10 cellular contexts compared by ENCODE assay signal in the genomic region with DNA sequence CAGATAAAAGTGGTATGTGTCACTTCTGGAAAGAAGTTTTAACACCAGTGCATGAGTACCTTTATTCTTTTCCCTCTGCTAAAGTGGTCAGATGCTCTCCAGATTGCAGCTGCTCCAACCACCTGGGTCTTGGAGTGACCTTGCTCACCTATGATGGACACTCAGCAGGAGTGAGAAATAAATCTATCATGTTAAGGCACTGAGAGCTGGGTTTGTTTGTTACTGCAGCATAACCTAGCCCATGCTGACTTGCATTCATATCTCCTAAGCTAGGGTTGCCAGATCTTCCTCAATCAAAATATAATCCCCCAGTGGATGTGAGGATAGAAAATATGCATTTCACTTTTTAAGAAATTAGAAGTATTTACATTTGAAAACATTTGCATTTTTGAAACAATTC.
"Had no signal": no experiment of that assay in that cellular context is flagged by ENCODE, and none has a peak within 500 bp of the region (broad histone marks: within the 10 kb centered on the region; RNA-seq: fewer than 3 reads in every experiment).

No MANE protein-coding gene starts in this region.

- H3K4me1 ChIP-seq: HAP-1 had no signal

- H3K4me3 ChIP-seq: GM23248, HAP-1 had no signal

- H2AFZ ChIP-seq: GM23248 had no signal

- H3K27ac Mint-ChIP-seq: H9, HFFc6 had no signal

- H3K9ac ChIP-seq: GM23248 had no signal

- H3K27ac ChIP-seq: GM23248 had no signal

- H3K36me3 ChIP-seq: HAP-1 had no signal

- DNase-seq: GM23248, GOT3, H7, H9, HCEC 1CT, HFFc6 had no signal

- H3K9me3 ChIP-seq: HAP-1 had no signal

- ATAC-seq: HCT116 had no signal

- H3K4me1 Mint-ChIP-seq: H9 had no signal

- H3K4me3 Mint-ChIP-seq: H9, HFFc6 had no signal

- FAIRE-seq: H1, H54 had no signal
